ENCODE assay signal across 1 cellular context in the genomic region with DNA sequence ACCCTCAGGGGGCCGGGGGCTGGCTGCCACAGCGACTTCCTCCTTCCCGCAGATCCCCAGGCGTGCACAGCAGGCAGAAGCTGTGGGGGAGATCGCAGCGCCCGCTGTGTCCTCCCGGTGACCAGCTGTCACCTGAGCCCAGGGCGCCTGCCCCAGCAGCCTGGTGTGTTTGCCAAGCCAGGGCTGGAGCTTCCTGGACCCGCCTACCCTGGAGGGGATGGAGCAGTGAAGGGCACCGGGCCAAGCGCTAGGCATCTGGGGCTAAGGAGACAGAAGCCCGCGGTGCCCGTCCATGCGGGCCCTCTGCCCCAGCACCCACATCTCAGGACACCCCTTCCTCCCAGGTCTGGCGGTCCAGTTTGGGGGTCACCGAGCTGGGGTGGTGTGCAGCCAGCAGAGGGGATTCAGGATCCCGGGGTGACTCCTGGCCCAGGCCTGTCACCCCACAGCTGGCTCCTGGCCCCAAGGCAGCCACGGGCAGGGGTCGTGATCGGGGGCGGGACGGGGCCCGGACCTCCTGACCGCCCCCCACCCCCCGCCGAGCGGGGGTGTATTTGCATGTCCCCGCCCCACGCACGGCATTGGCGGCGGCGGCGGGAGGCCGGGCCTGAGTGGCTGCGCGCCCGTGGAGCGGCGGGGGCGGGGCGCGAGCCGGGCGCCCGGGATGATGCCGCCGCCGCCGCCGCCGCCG.
TF ChIP-seq lines count a peak whose summit lies in the region.

A gene with protein sequence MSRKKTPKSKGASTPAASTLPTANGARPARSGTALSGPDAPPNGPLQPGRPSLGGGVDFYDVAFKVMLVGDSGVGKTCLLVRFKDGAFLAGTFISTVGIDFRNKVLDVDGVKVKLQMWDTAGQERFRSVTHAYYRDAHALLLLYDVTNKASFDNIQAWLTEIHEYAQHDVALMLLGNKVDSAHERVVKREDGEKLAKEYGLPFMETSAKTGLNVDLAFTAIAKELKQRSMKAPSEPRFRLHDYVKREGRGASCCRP (plus strand): TSS at position 645 of the 691 bp plus-strand sequence. CDS start 159 bp downstream, outside the sequence.

TF ChIP-seq in HepG2, 621 proteins besides CTCF, POLR2A, EP300 and RAD21 (continued from another document and continues in another):
- TF ChIP-seq, protein P1, sequence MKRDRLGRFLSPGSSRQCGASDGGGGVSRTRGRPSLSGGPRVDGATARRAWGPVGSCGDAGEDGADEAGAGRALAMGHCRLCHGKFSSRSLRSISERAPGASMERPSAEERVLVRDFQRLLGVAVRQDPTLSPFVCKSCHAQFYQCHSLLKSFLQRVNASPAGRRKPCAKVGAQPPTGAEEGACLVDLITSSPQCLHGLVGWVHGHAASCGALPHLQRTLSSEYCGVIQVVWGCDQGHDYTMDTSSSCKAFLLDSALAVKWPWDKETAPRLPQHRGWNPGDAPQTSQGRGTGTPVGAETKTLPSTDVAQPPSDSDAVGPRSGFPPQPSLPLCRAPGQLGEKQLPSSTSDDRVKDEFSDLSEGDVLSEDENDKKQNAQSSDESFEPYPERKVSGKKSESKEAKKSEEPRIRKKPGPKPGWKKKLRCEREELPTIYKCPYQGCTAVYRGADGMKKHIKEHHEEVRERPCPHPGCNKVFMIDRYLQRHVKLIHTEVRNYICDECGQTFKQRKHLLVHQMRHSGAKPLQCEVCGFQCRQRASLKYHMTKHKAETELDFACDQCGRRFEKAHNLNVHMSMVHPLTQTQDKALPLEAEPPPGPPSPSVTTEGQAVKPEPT (CRISPR knock-in tag; IDR thresholded peaks at IDR 0.05; ENCODE audit: low read depth): no peak
- TF ChIP-seq SALL2 (CRISPR knock-in tag; IDR thresholded peaks at IDR 0.05): peak; percentile 22; the same call in 1 of the 2 replicates
- peak; percentile 95 for TF ChIP-seq SAP130 (CRISPR knock-in tag; IDR thresholded peaks at IDR 0.05; ENCODE audit: low read depth)
- peak; percentile 71; the same call in 1 of the 2 replicates for TF ChIP-seq ZNF768 (CRISPR knock-in tag; IDR thresholded peaks at IDR 0.05)
- TF ChIP-seq, protein P2, sequence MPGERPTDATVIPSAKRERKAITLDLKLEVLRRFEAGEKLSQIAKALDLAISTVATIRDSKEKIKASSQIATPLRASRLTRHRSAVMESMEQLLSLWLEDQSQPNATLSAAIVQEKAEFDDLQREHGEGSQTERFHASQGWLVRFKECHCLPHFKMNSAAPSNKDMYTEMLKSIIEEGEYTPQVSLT (CRISPR knock-in tag; IDR thresholded peaks at IDR 0.05; ENCODE audit: borderline replicate concordance, low read depth): no peak
- TF ChIP-seq HIVEP1 (CRISPR knock-in tag; IDR thresholded peaks at IDR 0.05): peak; percentile 60
- no peak for TF ChIP-seq SMAD9 (CRISPR knock-in tag; IDR thresholded peaks at IDR 0.05)
- no peak for TF ChIP-seq FOSL1 (CRISPR knock-in tag; IDR thresholded peaks at IDR 0.05; ENCODE audit: borderline replicate concordance)
- TF ChIP-seq CEBPB (IDR thresholded peaks at IDR 0.05; ENCODE audit: borderline replicate concordance, low read depth, low read length): no peak
- no peak for TF ChIP-seq MTF1 (CRISPR knock-in tag; IDR thresholded peaks at IDR 0.05)
- TF ChIP-seq EZH2 (conservative IDR thresholded peaks at IDR 0.05; ENCODE audit: low read depth, low read length): no peak
- no peak for TF ChIP-seq ZNF431 (CRISPR knock-in tag; IDR thresholded peaks at IDR 0.05; ENCODE audit: borderline replicate concordance, low read depth)
- TF ChIP-seq, protein P3, sequence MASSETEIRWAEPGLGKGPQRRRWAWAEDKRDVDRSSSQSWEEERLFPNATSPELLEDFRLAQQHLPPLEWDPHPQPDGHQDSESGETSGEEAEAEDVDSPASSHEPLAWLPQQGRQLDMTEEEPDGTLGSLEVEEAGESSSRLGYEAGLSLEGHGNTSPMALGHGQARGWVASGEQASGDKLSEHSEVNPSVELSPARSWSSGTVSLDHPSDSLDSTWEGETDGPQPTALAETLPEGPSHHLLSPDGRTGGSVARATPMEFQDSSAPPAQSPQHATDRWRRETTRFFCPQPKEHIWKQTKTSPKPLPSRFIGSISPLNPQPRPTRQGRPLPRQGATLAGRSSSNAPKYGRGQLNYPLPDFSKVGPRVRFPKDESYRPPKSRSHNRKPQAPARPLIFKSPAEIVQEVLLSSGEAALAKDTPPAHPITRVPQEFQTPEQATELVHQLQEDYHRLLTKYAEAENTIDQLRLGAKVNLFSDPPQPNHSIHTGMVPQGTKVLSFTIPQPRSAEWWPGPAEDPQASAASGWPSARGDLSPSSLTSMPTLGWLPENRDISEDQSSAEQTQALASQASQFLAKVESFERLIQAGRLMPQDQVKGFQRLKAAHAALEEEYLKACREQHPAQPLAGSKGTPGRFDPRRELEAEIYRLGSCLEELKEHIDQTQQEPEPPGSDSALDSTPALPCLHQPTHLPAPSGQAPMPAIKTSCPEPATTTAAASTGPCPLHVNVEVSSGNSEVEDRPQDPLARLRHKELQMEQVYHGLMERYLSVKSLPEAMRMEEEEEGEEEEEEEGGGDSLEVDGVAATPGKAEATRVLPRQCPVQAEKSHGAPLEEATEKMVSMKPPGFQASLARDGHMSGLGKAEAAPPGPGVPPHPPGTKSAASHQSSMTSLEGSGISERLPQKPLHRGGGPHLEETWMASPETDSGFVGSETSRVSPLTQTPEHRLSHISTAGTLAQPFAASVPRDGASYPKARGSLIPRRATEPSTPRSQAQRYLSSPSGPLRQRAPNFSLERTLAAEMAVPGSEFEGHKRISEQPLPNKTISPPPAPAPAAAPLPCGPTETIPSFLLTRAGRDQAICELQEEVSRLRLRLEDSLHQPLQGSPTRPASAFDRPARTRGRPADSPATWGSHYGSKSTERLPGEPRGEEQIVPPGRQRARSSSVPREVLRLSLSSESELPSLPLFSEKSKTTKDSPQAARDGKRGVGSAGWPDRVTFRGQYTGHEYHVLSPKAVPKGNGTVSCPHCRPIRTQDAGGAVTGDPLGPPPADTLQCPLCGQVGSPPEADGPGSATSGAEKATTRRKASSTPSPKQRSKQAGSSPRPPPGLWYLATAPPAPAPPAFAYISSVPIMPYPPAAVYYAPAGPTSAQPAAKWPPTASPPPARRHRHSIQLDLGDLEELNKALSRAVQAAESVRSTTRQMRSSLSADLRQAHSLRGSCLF (CRISPR knock-in tag; IDR thresholded peaks at IDR 0.05; ENCODE audit: borderline replicate concordance): no peak
- TF ChIP-seq, protein P4, sequence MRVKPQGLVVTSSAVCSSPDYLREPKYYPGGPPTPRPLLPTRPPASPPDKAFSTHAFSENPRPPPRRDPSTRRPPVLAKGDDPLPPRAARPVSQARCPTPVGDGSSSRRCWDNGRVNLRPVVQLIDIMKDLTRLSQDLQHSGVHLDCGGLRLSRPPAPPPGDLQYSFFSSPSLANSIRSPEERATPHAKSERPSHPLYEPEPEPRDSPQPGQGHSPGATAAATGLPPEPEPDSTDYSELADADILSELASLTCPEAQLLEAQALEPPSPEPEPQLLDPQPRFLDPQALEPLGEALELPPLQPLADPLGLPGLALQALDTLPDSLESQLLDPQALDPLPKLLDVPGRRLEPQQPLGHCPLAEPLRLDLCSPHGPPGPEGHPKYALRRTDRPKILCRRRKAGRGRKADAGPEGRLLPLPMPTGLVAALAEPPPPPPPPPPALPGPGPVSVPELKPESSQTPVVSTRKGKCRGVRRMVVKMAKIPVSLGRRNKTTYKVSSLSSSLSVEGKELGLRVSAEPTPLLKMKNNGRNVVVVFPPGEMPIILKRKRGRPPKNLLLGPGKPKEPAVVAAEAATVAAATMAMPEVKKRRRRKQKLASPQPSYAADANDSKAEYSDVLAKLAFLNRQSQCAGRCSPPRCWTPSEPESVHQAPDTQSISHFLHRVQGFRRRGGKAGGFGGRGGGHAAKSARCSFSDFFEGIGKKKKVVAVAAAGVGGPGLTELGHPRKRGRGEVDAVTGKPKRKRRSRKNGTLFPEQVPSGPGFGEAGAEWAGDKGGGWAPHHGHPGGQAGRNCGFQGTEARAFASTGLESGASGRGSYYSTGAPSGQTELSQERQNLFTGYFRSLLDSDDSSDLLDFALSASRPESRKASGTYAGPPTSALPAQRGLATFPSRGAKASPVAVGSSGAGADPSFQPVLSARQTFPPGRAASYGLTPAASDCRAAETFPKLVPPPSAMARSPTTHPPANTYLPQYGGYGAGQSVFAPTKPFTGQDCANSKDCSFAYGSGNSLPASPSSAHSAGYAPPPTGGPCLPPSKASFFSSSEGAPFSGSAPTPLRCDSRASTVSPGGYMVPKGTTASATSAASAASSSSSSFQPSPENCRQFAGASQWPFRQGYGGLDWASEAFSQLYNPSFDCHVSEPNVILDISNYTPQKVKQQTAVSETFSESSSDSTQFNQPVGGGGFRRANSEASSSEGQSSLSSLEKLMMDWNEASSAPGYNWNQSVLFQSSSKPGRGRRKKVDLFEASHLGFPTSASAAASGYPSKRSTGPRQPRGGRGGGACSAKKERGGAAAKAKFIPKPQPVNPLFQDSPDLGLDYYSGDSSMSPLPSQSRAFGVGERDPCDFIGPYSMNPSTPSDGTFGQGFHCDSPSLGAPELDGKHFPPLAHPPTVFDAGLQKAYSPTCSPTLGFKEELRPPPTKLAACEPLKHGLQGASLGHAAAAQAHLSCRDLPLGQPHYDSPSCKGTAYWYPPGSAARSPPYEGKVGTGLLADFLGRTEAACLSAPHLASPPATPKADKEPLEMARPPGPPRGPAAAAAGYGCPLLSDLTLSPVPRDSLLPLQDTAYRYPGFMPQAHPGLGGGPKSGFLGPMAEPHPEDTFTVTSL (CRISPR knock-in tag; IDR thresholded peaks at IDR 0.05; ENCODE audit: borderline replicate concordance): no peak
- no peak for TF ChIP-seq STAT5B (CRISPR knock-in tag; IDR thresholded peaks at IDR 0.05)
- TF ChIP-seq, protein P5, sequence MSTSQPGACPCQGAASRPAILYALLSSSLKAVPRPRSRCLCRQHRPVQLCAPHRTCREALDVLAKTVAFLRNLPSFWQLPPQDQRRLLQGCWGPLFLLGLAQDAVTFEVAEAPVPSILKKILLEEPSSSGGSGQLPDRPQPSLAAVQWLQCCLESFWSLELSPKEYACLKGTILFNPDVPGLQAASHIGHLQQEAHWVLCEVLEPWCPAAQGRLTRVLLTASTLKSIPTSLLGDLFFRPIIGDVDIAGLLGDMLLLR (CRISPR knock-in tag; IDR thresholded peaks at IDR 0.05): 0 out of 2 replicates have a peak, but pooled peaks have one; percentile 46
- TF ChIP-seq ZNF614 (CRISPR knock-in tag; IDR thresholded peaks at IDR 0.05; ENCODE audit: borderline replicate concordance): no peak
- no peak for TF ChIP-seq FLYWCH1 (CRISPR knock-in tag; IDR thresholded peaks at IDR 0.05)
- peak; percentile 70 for TF ChIP-seq RBM39 (IDR thresholded peaks at IDR 0.05; ENCODE audit: low read depth, low read length, poor library complexity, severe bottlenecking)
- no peak for TF ChIP-seq RBAK (CRISPR knock-in tag; IDR thresholded peaks at IDR 0.05)
- TF ChIP-seq POGZ (CRISPR knock-in tag; IDR thresholded peaks at IDR 0.05): no peak
- no peak for TF ChIP-seq KDM4B (CRISPR knock-in tag; IDR thresholded peaks at IDR 0.05)
- no peak for TF ChIP-seq ATRX (CRISPR knock-in tag; IDR thresholded peaks at IDR 0.05; ENCODE audit: borderline replicate concordance)
- TF ChIP-seq, protein P6, sequence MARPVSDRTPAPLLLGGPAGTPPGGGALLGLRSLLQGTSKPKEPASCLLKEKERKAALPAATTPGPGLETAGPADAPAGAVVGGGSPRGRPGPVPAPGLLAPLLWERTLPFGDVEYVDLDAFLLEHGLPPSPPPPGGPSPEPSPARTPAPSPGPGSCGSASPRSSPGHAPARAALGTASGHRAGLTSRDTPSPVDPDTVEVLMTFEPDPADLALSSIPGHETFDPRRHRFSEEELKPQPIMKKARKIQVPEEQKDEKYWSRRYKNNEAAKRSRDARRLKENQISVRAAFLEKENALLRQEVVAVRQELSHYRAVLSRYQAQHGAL (CRISPR knock-in tag; IDR thresholded peaks at IDR 0.05; ENCODE audit: not compliant biosample characterization): no peak
- no peak for TF ChIP-seq ZNF546 (CRISPR knock-in tag; conservative IDR thresholded peaks at IDR 0.05)
- TF ChIP-seq MTA3 (CRISPR knock-in tag; IDR thresholded peaks at IDR 0.05): no peak
- TF ChIP-seq, protein P7, sequence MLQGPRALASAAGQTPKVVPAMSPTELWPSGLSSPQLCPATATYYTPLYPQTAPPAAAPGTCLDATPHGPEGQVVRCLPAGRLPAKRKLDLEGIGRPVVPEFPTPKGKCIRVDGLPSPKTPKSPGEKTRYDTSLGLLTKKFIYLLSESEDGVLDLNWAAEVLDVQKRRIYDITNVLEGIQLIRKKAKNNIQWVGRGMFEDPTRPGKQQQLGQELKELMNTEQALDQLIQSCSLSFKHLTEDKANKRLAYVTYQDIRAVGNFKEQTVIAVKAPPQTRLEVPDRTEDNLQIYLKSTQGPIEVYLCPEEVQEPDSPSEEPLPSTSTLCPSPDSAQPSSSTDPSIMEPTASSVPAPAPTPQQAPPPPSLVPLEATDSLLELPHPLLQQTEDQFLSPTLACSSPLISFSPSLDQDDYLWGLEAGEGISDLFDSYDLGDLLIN (CRISPR knock-in tag; IDR thresholded peaks at IDR 0.05; ENCODE audit: borderline replicate concordance): no peak
- TF ChIP-seq ZNF138 (CRISPR knock-in tag; IDR thresholded peaks at IDR 0.05; ENCODE audit: low read depth): no peak
- no peak for TF ChIP-seq ZNF367 (CRISPR knock-in tag; IDR thresholded peaks at IDR 0.05; ENCODE audit: borderline replicate concordance)
- no peak for TF ChIP-seq SMYD3 (CRISPR knock-in tag; IDR thresholded peaks at IDR 0.05)
- 0 out of 2 replicates have a peak, but pooled peaks have one; percentile 36 for TF ChIP-seq ETV6 (CRISPR knock-in tag; conservative IDR thresholded peaks at IDR 0.05)
- no peak for TF ChIP-seq CCDC6 (CRISPR knock-in tag; IDR thresholded peaks at IDR 0.05)
- no peak for TF ChIP-seq HMGA1 (CRISPR knock-in tag; conservative IDR thresholded peaks at IDR 0.05)
- no peak for TF ChIP-seq CAMTA2 (CRISPR knock-in tag; IDR thresholded peaks at IDR 0.05; ENCODE audit: borderline replicate concordance)
- TF ChIP-seq, protein P8, sequence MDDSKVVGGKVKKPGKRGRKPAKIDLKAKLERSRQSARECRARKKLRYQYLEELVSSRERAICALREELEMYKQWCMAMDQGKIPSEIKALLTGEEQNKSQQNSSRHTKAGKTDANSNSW (CRISPR knock-in tag; IDR thresholded peaks at IDR 0.05; ENCODE audit: borderline replicate concordance): no peak
- no peak for TF ChIP-seq ZNF746 (CRISPR knock-in tag; IDR thresholded peaks at IDR 0.05)
- peak; percentile 67 for TF ChIP-seq ZNF501 (CRISPR knock-in tag; IDR thresholded peaks at IDR 0.05)
- no peak for TF ChIP-seq ZNF33B (CRISPR knock-in tag; IDR thresholded peaks at IDR 0.05)
- TF ChIP-seq, protein P9, sequence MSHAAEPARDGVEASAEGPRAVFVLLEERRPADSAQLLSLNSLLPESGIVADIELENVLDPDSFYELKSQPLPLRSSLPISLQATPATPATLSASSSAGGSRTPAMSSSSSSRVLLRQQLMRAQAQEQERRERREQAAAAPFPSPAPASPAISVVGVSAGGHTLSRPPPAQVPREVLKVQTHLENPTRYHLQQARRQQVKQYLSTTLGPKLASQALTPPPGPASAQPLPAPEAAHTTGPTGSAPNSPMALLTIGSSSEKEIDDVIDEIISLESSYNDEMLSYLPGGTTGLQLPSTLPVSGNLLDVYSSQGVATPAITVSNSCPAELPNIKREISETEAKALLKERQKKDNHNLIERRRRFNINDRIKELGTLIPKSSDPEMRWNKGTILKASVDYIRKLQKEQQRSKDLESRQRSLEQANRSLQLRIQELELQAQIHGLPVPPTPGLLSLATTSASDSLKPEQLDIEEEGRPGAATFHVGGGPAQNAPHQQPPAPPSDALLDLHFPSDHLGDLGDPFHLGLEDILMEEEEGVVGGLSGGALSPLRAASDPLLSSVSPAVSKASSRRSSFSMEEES (CRISPR knock-in tag; IDR thresholded peaks at IDR 0.05): peak; percentile 73
